In the genomic region with DNA sequence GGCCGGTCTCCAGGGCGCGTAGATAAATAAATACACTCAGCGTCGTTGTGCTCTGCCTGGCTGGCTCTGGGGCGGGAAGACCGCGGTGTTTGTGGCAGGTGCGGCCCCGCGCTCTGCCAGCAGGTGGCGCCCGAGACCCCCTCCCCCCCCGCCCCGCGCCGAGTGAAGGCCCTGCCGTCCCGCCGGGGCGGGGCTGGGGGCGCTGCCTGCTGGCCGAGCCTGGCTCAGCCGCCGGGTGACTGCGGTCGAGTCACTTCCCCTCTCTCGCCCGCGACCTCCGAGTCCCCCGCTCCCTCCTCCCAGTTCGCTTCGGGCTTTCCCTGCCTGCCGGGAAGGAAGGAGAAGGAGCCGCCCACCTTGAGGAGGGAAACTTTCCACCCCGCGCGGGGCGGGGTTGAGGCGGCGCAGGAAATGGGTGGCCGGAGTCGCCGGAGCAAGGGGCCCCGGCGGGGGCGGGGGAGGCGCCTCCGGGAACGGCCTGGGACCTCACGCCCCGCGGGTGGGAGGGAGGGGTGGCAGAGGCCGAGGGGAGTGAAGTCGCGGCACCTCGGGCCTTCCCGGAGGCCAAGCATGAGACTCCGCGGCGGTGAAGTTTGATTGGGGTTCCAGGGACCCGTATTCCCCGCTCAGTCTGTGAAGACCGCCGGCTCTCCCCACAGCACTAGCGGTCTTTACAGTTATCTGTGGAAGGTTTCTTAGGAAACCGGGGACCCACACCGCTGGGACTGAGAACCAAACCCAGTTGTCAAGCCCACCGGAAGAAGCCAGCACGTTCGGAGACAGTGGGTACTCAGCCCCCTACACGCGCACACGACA, we compare ENCODE assay signal across 1 cellular context.
TF ChIP-seq lines count a peak whose summit lies in the region.

No MANE protein-coding gene starts in this region.

TF ChIP-seq in SK-N-SH, 30 proteins besides CTCF, POLR2A, EP300 and RAD21:
- TF ChIP-seq, protein P1, sequence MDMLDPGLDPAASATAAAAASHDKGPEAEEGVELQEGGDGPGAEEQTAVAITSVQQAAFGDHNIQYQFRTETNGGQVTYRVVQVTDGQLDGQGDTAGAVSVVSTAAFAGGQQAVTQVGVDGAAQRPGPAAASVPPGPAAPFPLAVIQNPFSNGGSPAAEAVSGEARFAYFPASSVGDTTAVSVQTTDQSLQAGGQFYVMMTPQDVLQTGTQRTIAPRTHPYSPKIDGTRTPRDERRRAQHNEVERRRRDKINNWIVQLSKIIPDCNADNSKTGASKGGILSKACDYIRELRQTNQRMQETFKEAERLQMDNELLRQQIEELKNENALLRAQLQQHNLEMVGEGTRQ (IDR thresholded peaks at IDR 0.05; ENCODE audit: borderline replicate concordance, low read depth, low read length), result no peak
- TF ChIP-seq ELF1 (IDR thresholded peaks at IDR 0.05), result no peak
- TF ChIP-seq SMC3 (IDR thresholded peaks at IDR 0.05; ENCODE audit: low read depth, low read length), result 0 out of 2 replicates have a peak, but pooled peaks have one; percentile 32
- no peak for TF ChIP-seq MXI1 (IDR thresholded peaks at IDR 0.05; ENCODE audit: low read depth, low read length)
- peak; percentile 63; the same call in 1 of the 2 replicates for TF ChIP-seq SIN3A (IDR thresholded peaks at IDR 0.05; ENCODE audit: borderline replicate concordance, low read depth, low read length)
- TF ChIP-seq TAF1 (IDR thresholded peaks at IDR 0.05; ENCODE audit: borderline replicate concordance, low read depth, low read length), result no peak
